12 cellular contexts compared by ENCODE assay signal in genomic region chr20:1671891-1672669, GRCh38. TPM values are rescaled to one million over a fixed set of nuclear protein-coding genes. Genes with fewer than 3 reads are reported as not detected.
DNase-seq lines count a peak whose midpoint lies in the region; ATAC-seq and TF ChIP-seq lines count a peak whose summit lies in the region.
"Had no signal": no experiment of that assay in that cellular context is flagged by ENCODE, and none has a peak within 500 bp of the region (broad histone marks: within the 10 kb centered on the region; RNA-seq: fewer than 3 reads in every experiment).

No MANE protein-coding gene starts in this region.

- no peak for TF ChIP-seq CTCF in natural killer cell (IDR thresholded peaks at IDR 0.05)

- H3K4me3 ChIP-seq in thymus (ENCODE audit: low read length) (no peak overlapping the region), H7 (ENCODE audit: insufficient read depth, low read depth, low read length) (no peak overlapping the region)
- H3K4me3 ChIP-seq: SK-N-MC had no signal

- H3K27me3 ChIP-seq in thymus (ENCODE audit: control insufficient read depth, insufficient read depth): no peaks in the 10 kb centered on the region
- H3K27me3 ChIP-seq in H7 (ENCODE audit: control insufficient read depth, insufficient read depth, low read length): no peaks in the 10 kb centered on the region

- H3K4me3 Mint-ChIP-seq in natural killer cell treated with Interleukin-12 subunit alpha and Interleukin-12 subunit beta and Interleukin-15 and Interleukin-18, amount 100 ng/mL, for 72 hours: peak overlapping the region; percentile 25
- H3K4me3 Mint-ChIP-seq in natural killer cell: no peak overlapping the region
- H3K4me3 Mint-ChIP-seq in activated naive CD8-positive, alpha-beta T cell treated with anti-CD3 and anti-CD28 coated beads for 36 hours: peak overlapping the region; percentile 51

- H3K36me3 Mint-ChIP-seq in natural killer cell treated with Interleukin-12 subunit alpha and Interleukin-12 subunit beta and Interleukin-15 and Interleukin-18, amount 100 ng/mL, for 72 hours: no peaks in the 10 kb centered on the region
- no peaks in the 10 kb centered on the region for H3K36me3 Mint-ChIP-seq in natural killer cell
- peaks cover 83% of the 10 kb centered on the region for H3K36me3 Mint-ChIP-seq in activated naive CD8-positive, alpha-beta T cell treated with anti-CD3 and anti-CD28 coated beads for 36 hours

- no peaks in the 10 kb centered on the region for H3K9me3 ChIP-seq in thymus (ENCODE audit: control insufficient read depth)

- intact Hi-C loops in natural killer cell (cut with micrococcal nuclease): no loop called here

- peaks cover 4% of the 10 kb centered on the region for H3K4me1 ChIP-seq in thymus (ENCODE audit: control insufficient read depth, insufficient read depth, low read length)

- H3K9me3 Mint-ChIP-seq in natural killer cell treated with Interleukin-12 subunit alpha and Interleukin-12 subunit beta and Interleukin-15 and Interleukin-18, amount 100 ng/mL, for 72 hours: no peaks in the 10 kb centered on the region
- no peaks in the 10 kb centered on the region for H3K9me3 Mint-ChIP-seq in natural killer cell
- peaks cover 43% of the 10 kb centered on the region for H3K9me3 Mint-ChIP-seq in activated naive CD8-positive, alpha-beta T cell treated with anti-CD3 and anti-CD28 coated beads for 36 hours

- ATAC-seq in natural killer cell treated with Interleukin-12 subunit alpha and Interleukin-12 subunit beta and Interleukin-15 and Interleukin-18, amount 100 ng/mL, for 72 hours: no peak
- ATAC-seq in natural killer cell: no peak
- no peak for ATAC-seq in GM19328 (IDR thresholded peaks at IDR 0.05; ENCODE audit: unreplicated experiment)
- ATAC-seq in HG03039 (IDR thresholded peaks at IDR 0.05; ENCODE audit: unreplicated experiment): no peak

- peak overlapping the region; percentile 73 for H3K27ac ChIP-seq in thymus (ENCODE audit: low read depth)
- H3K27ac ChIP-seq: SK-N-MC had no signal

- WGBS in thymus: 71% methylated on average over 11 of the region's 11 CpGs

- H3K27ac Mint-ChIP-seq in natural killer cell treated with Interleukin-12 subunit alpha and Interleukin-12 subunit beta and Interleukin-15 and Interleukin-18, amount 100 ng/mL, for 72 hours: peak overlapping the region in 1 of 2 donors; percentile 38
- no peak overlapping the region for H3K27ac Mint-ChIP-seq in natural killer cell
- peak overlapping the region; percentile 95 for H3K27ac Mint-ChIP-seq in activated naive CD8-positive, alpha-beta T cell treated with anti-CD3 and anti-CD28 coated beads for 36 hours

- no peak for DNase-seq in natural killer cell treated with Interleukin-12 subunit alpha and Interleukin-12 subunit beta and Interleukin-15 and Interleukin-18, amount 100 ng/mL, for 72 hours (ENCODE audit: low spot score)
- no peak for DNase-seq in natural killer cell
- DNase-seq in activated naive CD8-positive, alpha-beta T cell treated with anti-CD3 and anti-CD28 coated beads for 36 hours: no peak
- DNase-seq in medulla oblongata (ENCODE audit: extremely low spot score): peak; percentile 83
- DNase-seq in H7: no peak
- DNase-seq: NCI-H2081 treated with DMSO at 0.1 percent for 48 hours, NCI-H69 had no signal

- H3K4me1 Mint-ChIP-seq in natural killer cell treated with Interleukin-12 subunit alpha and Interleukin-12 subunit beta and Interleukin-15 and Interleukin-18, amount 100 ng/mL, for 72 hours (ENCODE audit: low read depth in 2 of 2): peaks cover 0 to 41% of the 10 kb centered on the region in 2 donors
- H3K4me1 Mint-ChIP-seq in natural killer cell: peaks cover 7 to 28% of the 10 kb centered on the region in 2 donors
- H3K4me1 Mint-ChIP-seq in activated naive CD8-positive, alpha-beta T cell treated with anti-CD3 and anti-CD28 coated beads for 36 hours: peaks cover 97% of the 10 kb centered on the region

- H3K36me3 ChIP-seq in thymus (ENCODE audit: control insufficient read depth, insufficient read depth) (no peaks in the 10 kb centered on the region), H7 (replicated peaks; ENCODE audit: control insufficient read depth, insufficient read depth, low read length) (no peaks in the 10 kb centered on the region)

- H3K27me3 Mint-ChIP-seq in natural killer cell treated with Interleukin-12 subunit alpha and Interleukin-12 subunit beta and Interleukin-15 and Interleukin-18, amount 100 ng/mL, for 72 hours: peaks cover 0 to 8% of the 10 kb centered on the region in 2 donors
- peaks cover 0 to 3% of the 10 kb centered on the region in 2 donors for H3K27me3 Mint-ChIP-seq in natural killer cell (ENCODE audit: low read depth in 2 of 2)
- H3K27me3 Mint-ChIP-seq in activated naive CD8-positive, alpha-beta T cell treated with anti-CD3 and anti-CD28 coated beads for 36 hours: no peaks in the 10 kb centered on the region

RNA-seq across cellular contexts. Expression of gene SIRPG, which starts 14.5 kb away (rescaled TPM):
- 1 to 10 TPM; 1.3 to 2.4 TPM for total RNA-seq in natural killer cell treated with Interleukin-12 subunit alpha and Interleukin-12 subunit beta and Interleukin-15 and Interleukin-18, amount 100 ng/mL, for 72 hours
- total RNA-seq in natural killer cell: 1 to 10 TPM; 1.9 to 3.9 (median 3.1) TPM
- 10 to 100 TPM; 34.1 to 35.8 TPM for total RNA-seq in activated naive CD8-positive, alpha-beta T cell treated with anti-CD3 and anti-CD28 coated beads for 36 hours
- 51.0 TPM for polyA plus RNA-seq in thymus
- total RNA-seq in H7 (2014; rRNA removed; shearing (Covaris generic)): not detected in 2 replicates
- total RNA-seq: fibroblast of lung had no signal
- polyA plus RNA-seq: fibroblast of lung had no signal

RNA-seq across cellular contexts. Expression of gene SIRPB1, which starts 52.3 kb away (rescaled TPM):
- 1 to 10 TPM in 1 of 2 donors, not detected in 1; 2.7 TPM for total RNA-seq in natural killer cell treated with Interleukin-12 subunit alpha and Interleukin-12 subunit beta and Interleukin-15 and Interleukin-18, amount 100 ng/mL, for 72 hours
- 1 to 10 TPM; 2.6 to 7.2 (median 5.3) TPM for total RNA-seq in natural killer cell
- total RNA-seq in activated naive CD8-positive, alpha-beta T cell treated with anti-CD3 and anti-CD28 coated beads for 36 hours: 1 to 10 TPM; 4.3 to 4.5 TPM
- polyA plus RNA-seq in thymus: 1.2 TPM
- not detected in 2 replicates for total RNA-seq in H7 (2014; rRNA removed; shearing (Covaris generic))
- polyA plus RNA-seq: fibroblast of lung had no signal

Comparison
In these comparisons a context has a peak if more than half of its experiments do, and no peak if none do; other contexts are left out.
1. RNA of gene SIRPG, which starts 14.5 kb away (total RNA-seq): 34.1 to 35.8 TPM in activated naive CD8-positive, alpha-beta T cell treated with anti-CD3 and anti-CD28 coated beads for 36 hours; 1.9 to 3.9 TPM in natural killer cell, 1.3 to 2.4 TPM in natural killer cell treated with Interleukin-12 subunit alpha and Interleukin-12 subunit beta and Interleukin-15 and Interleukin-18, amount 100 ng/mL, for 72 hours and not detected in H7; every median in the first group is over 4 times any median in the second.